In genomic region chr22:27247691-27248434, GRCh38 we compare ENCODE assay signal across 14 cellular contexts.
DNase-seq lines count a peak whose midpoint lies in the region; ATAC-seq lines count a peak whose summit lies in the region.
"Had no signal": no experiment of that assay in that cellular context is flagged by ENCODE, and none has a peak within 500 bp of the region (broad histone marks: within the 10 kb centered on the region; RNA-seq: fewer than 3 reads in every experiment).

No MANE protein-coding gene starts in this region.

- DNase-seq in AG20443 (ENCODE audit: low spot score) (peak; percentile 50), NCI-H446 treated with DMSO at 0.1 percent for 48 hours (lab: John Stamatoyannopoulos, UW) (peak; percentile 82), fibroblast of peridontal ligament (ENCODE audit: extremely low read depth) (peak; percentile 16), neuronal stem cell (ENCODE audit: low spot score) (no peak), HT-29 (ENCODE audit: low spot score) (no peak), NCI-H510A (lab: John Stamatoyannopoulos, UW) (no peak), GOT3 (lab: John Stamatoyannopoulos, UW) (no peak)
- DNase-seq: activated CD4-positive, CD25-positive, alpha-beta regulatory T cell; kidney; NCI-H526 treated with DMSO at 0.1 percent for 48 hours; stimulated activated CD8-positive, alpha-beta memory T cell treated with anti-CD3 and anti-CD28 coated beads, Interleukin-4, amount 100 ng/mL, for 48 hours had no signal

- no peak overlapping the region for H3K18ac ChIP-seq in neuronal stem cell (ENCODE audit: low read length)

- peaks cover 0 to 4% of the 10 kb centered on the region in 2 donors for H3K9me3 ChIP-seq in neuronal stem cell (replicated peaks in 1 of 2; ENCODE audit: control insufficient read depth in 2 of 2, insufficient read depth in 1 of 2, low read depth in 1 of 2, low read length in 2 of 2)
- H3K9me3 ChIP-seq: SJCRH30 had no signal

- H3K27me3 ChIP-seq in neuronal stem cell (ENCODE audit: control insufficient read depth in 3 of 3, insufficient read depth in 3 of 3, low read depth in 1 of 3, low read length in 3 of 3), result no peaks in the 10 kb centered on the region
- H3K27me3 ChIP-seq: SJCRH30 had no signal

- peak overlapping the region; percentile 74 for H2AFZ ChIP-seq in neuronal stem cell (ENCODE audit: low read length)

- no peak overlapping the region for H2BK15ac ChIP-seq in neuronal stem cell (ENCODE audit: low read length)

- no peak overlapping the region for H3K4me3 ChIP-seq in neuronal stem cell (ENCODE audit: low read length in 2 of 2)
- H3K4me3 ChIP-seq: SJCRH30 had no signal

- no peak overlapping the region for H4K8ac ChIP-seq in neuronal stem cell (ENCODE audit: low read depth, low read length)

- WGBS in neuronal stem cell (ENCODE audit: extremely low coverage in 2 of 2, insufficient read length in 2 of 2, insufficient replicate concordance in 1 of 2), 2 donors, result no CpG with 5 or more reads among the region's 11 CpGs

- H2AK5ac ChIP-seq in neuronal stem cell (ENCODE audit: low read depth, low read length), result no peak overlapping the region

- H3K23ac ChIP-seq in neuronal stem cell (ENCODE audit: low read depth, low read length, poor library complexity), result no peak overlapping the region

- H2BK120ac ChIP-seq in neuronal stem cell (ENCODE audit: low read depth, low read length), result no peak overlapping the region

- H3K9ac ChIP-seq in neuronal stem cell (ENCODE audit: low read depth, low read length, poor library complexity), result no peak overlapping the region

- no peak for ATAC-seq in GM21723 (IDR thresholded peaks at IDR 0.05; ENCODE audit: unreplicated experiment)

- H3K27ac ChIP-seq in neuronal stem cell (replicated peaks; ENCODE audit: low read length), result no peak overlapping the region
- H3K27ac ChIP-seq: C4-2B, SJCRH30 had no signal

- peaks cover 3 to 39% of the 10 kb centered on the region in 2 donors for H3K4me1 ChIP-seq in neuronal stem cell (ENCODE audit: control insufficient read depth in 2 of 2, insufficient read depth in 1 of 2, low read depth in 1 of 2, low read length in 2 of 2)

- H2BK12ac ChIP-seq in neuronal stem cell (ENCODE audit: low read length), result no peak overlapping the region

- H3K4me2 ChIP-seq in neuronal stem cell (ENCODE audit: insufficient read depth, low read length, poor library complexity, severe bottlenecking), result no peak overlapping the region

- no peaks in the 10 kb centered on the region for H3K79me1 ChIP-seq in neuronal stem cell (ENCODE audit: low read depth, low read length)

- no peaks in the 10 kb centered on the region for H3K36me3 ChIP-seq in neuronal stem cell (replicated peaks in 1 of 2; ENCODE audit: control insufficient read depth in 2 of 2, insufficient read depth in 2 of 2, low read length in 2 of 2)
- H3K36me3 ChIP-seq: SJCRH30 had no signal

- no peak overlapping the region for H4K91ac ChIP-seq in neuronal stem cell (ENCODE audit: low read depth, low read length, poor library complexity)

- H3K14ac ChIP-seq in neuronal stem cell (ENCODE audit: low read length), result no peak overlapping the region

- no peak overlapping the region for H2BK5ac ChIP-seq in neuronal stem cell (ENCODE audit: low read length)

- H3K4ac ChIP-seq in neuronal stem cell (ENCODE audit: low read length), result no peak overlapping the region

Comparison
In these comparisons a context has a peak if more than half of its experiments do, and no peak if none do; other contexts are left out.
1. DNase-seq: peak in AG20443 (single experiment), NCI-H446 treated with DMSO at 0.1 percent for 48 hours (single experiment) and fibroblast of peridontal ligament (single experiment); none in neuronal stem cell (single experiment), HT-29 (single experiment), NCI-H510A (single experiment) and GOT3 (single experiment).